34 cellular contexts compared by ENCODE assay signal in the genomic region with DNA sequence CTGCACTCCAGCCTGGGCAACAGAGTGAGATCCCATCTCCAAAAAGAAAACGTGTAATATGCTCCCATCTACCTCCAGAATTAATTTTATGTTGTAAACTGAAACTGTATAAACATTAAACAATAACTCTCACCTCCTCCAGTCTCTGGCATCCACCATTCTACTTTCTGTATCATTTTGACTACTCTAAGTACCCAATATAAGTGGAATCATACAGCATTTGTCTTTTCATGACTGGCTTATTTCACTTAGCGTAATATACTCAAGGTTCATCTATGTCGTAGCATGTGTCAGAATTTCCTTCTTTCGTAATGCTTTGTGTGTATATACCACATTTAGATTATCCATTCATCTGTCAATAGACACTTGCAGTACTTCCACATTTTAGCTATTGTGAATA.
"Had no signal": no experiment of that assay in that cellular context is flagged by ENCODE, and none has a peak within 500 bp of the region (broad histone marks: within the 10 kb centered on the region; RNA-seq: fewer than 3 reads in every experiment).

No MANE protein-coding gene starts in this region.

- H3K9me3 Mint-ChIP-seq: activated CD4-positive, alpha-beta memory T cell treated with anti-CD3 and anti-CD28 coated beads for 36 hours; activated CD4-positive, alpha-beta T cell treated with anti-CD3 and anti-CD28 coated beads, Interleukin-2, amount 10 ng/mL, durations not matched to agents 7 days and 5 days; activated naive CD4-positive, alpha-beta T cell treated with anti-CD3 and anti-CD28 coated beads, Interleukin-2, amount 50 U/mL, for 24 hours; activated naive CD8-positive, alpha-beta T cell treated with anti-CD3 and anti-CD28 coated beads, Interleukin-2, amount 10 ng/mL, durations not matched to agents 7 days and 5 days; activated T-cell treated with anti-CD3 and anti-CD28 coated beads, Interleukin-2, amount 50 U/mL, for 4 hours; activated T-helper 2 cell treated with anti-CD3 and anti-CD28 coated beads, Interferon-gamma antibody, Interleukin-2, Interleukin-4, amounts not matched to agents 10 μg/mL and 5 μg/mL and 100 μg/mL, durations not matched to agents 14 hours and 24 hours and 36 hours had no signal

- H3K27me3 Mint-ChIP-seq: activated CD4-positive, alpha-beta T cell treated with anti-CD3 and anti-CD28 coated beads, Interleukin-2, amount 10 ng/mL, durations not matched to agents 7 days and 5 days; activated naive CD4-positive, alpha-beta T cell treated with anti-CD3 and anti-CD28 coated beads, Interleukin-2, amount 50 U/mL, for 24 hours had no signal

- H3K4me2 ChIP-seq: KMS-11, PC-9 had no signal

- H3K27ac ChIP-seq: ascending aorta, body of pancreas, breast epithelium, KMS-11, PC-9, RWPE1 had no signal

- H3K27me3 ChIP-seq: ascending aorta, body of pancreas, breast epithelium had no signal

- H3K36me3 ChIP-seq: ascending aorta, breast epithelium had no signal

- FAIRE-seq: RCC 7860, TTC549 had no signal

- DNase-seq: activated CD4-positive, alpha-beta memory T cell treated with anti-CD3 and anti-CD28 coated beads for 36 hours; activated CD4-positive, alpha-beta T cell treated with anti-CD3 and anti-CD28 coated beads, Interleukin-2, amount 10 ng/mL, durations not matched to agents 7 days and 5 days; activated CD8-positive, alpha-beta memory T cell treated with anti-CD3 and anti-CD28 coated beads, Interleukin-2, amount 50 U/mL, for 4 hours; activated gamma-delta T cell; activated naive CD4-positive, alpha-beta T cell treated with Interleukin-2 at 50 U/mL for 16 hours; activated naive CD8-positive, alpha-beta T cell treated with anti-CD3 and anti-CD28 coated beads, Interleukin-2, amount 10 ng/mL, durations not matched to agents 7 days and 5 days; activated T-cell treated with anti-CD3 and anti-CD28 coated beads for 4 hours; activated T-cell treated with anti-CD3 and anti-CD28 coated beads, Interleukin-2, amount 50 U/mL, for 4 hours; amygdala; body of pancreas; MM.1S; NCI-H1092; NCI-H1436 treated with DMSO at 0.1 percent for 48 hours; NCI-H1694 treated with DMSO at 0.1 percent for 48 hours; NCI-H2029; NCI-H345; NCI-H510A; NCI-H526; NCI-H748 treated with DMSO at 0.1 percent for 48 hours; NK-92 treated with Interleukin-12 subunit alpha and Interleukin-12 subunit beta, amount 100 ng/mL, for 24 hours; PC-9; SIG-M5; T-cell; T-helper 17 cell had no signal

- H3K9ac ChIP-seq: KMS-11 had no signal

- H3K9me3 ChIP-seq: ascending aorta, body of pancreas, breast epithelium had no signal

- H3K4me3 ChIP-seq: ascending aorta, body of pancreas, breast epithelium, PC-9 had no signal

- H3K27ac Mint-ChIP-seq: activated CD4-positive, alpha-beta memory T cell treated with anti-CD3 and anti-CD28 coated beads for 36 hours; activated CD4-positive, alpha-beta T cell treated with anti-CD3 and anti-CD28 coated beads, Interleukin-2, amount 10 ng/mL, durations not matched to agents 7 days and 5 days; activated naive CD4-positive, alpha-beta T cell treated with anti-CD3 and anti-CD28 coated beads, Interleukin-2, amount 50 U/mL, for 24 hours; activated naive CD8-positive, alpha-beta T cell treated with anti-CD3 and anti-CD28 coated beads, Interleukin-2, amount 10 ng/mL, durations not matched to agents 7 days and 5 days; activated T-helper 2 cell treated with anti-CD3 and anti-CD28 coated beads, Interferon-gamma antibody, Interleukin-2, Interleukin-4, amounts not matched to agents 10 μg/mL and 5 μg/mL and 100 μg/mL, durations not matched to agents 14 hours and 24 hours and 36 hours; T-cell; T-helper 17 cell had no signal

- H3K4me1 Mint-ChIP-seq: activated CD4-positive, alpha-beta T cell treated with anti-CD3 and anti-CD28 coated beads, Interleukin-2, amount 10 ng/mL, durations not matched to agents 7 days and 5 days; activated naive CD4-positive, alpha-beta T cell treated with anti-CD3 and anti-CD28 coated beads, Interleukin-2, amount 50 U/mL, for 24 hours; activated naive CD8-positive, alpha-beta T cell treated with anti-CD3 and anti-CD28 coated beads, Interleukin-2, amount 10 ng/mL, durations not matched to agents 7 days and 5 days; T-cell; T-helper 17 cell had no signal

- H3K4me3 Mint-ChIP-seq: activated CD4-positive, alpha-beta memory T cell treated with anti-CD3 and anti-CD28 coated beads for 36 hours; activated CD4-positive, alpha-beta T cell treated with anti-CD3 and anti-CD28 coated beads, Interleukin-2, amount 10 ng/mL, durations not matched to agents 7 days and 5 days; activated naive CD4-positive, alpha-beta T cell treated with anti-CD3 and anti-CD28 coated beads, Interleukin-2, amount 50 U/mL, for 24 hours; activated naive CD8-positive, alpha-beta T cell treated with anti-CD3 and anti-CD28 coated beads, Interleukin-2, amount 10 ng/mL, durations not matched to agents 7 days and 5 days; activated T-cell treated with anti-CD3 and anti-CD28 coated beads, Interleukin-2, amount 50 U/mL, for 4 hours; T-cell; T-helper 17 cell had no signal

- H3K4me1 ChIP-seq: ascending aorta, breast epithelium had no signal

- H2AFZ ChIP-seq: PC-9 had no signal

- ATAC-seq: body of pancreas, Right ventricle myocardium inferior, SK-N-SH treated with all-trans-retinoic acid at 6 μM for 48 hours, T-cell, T-helper 17 cell had no signal
